In genomic region chr3:24670871-24671270, GRCh38 we compare ENCODE assay signal across 36 cellular contexts.
"Had no signal": no experiment of that assay in that cellular context is flagged by ENCODE, and none has a peak within 500 bp of the region (broad histone marks: within the 10 kb centered on the region; RNA-seq: fewer than 3 reads in every experiment).

No MANE protein-coding gene starts in this region.

- FAIRE-seq: colon had no signal

- H3K36me3 ChIP-seq: adrenal gland, esophagus muscularis mucosa, gastrocnemius medialis, heart left ventricle had no signal

- H3K27ac ChIP-seq: adrenal gland, body of pancreas, esophagus muscularis mucosa, foreskin keratinocyte, gastrocnemius medialis, heart left ventricle had no signal

- H3K36me3 Mint-ChIP-seq: activated CD4-positive, alpha-beta memory T cell treated with anti-CD3 and anti-CD28 coated beads for 36 hours; activated CD8-positive, alpha-beta memory T cell treated with anti-CD3 and anti-CD28 coated beads, Interleukin-2, amount 10 ng/mL, durations not matched to agents 7 days and 5 days; activated naive CD4-positive, alpha-beta T cell treated with anti-CD3 and anti-CD28 coated beads, Interleukin-2, amount 50 U/mL, for 24 hours; activated naive CD8-positive, alpha-beta T cell treated with anti-CD3 and anti-CD28 coated beads for 36 hours had no signal

- H3K27me3 ChIP-seq: body of pancreas, esophagus muscularis mucosa, foreskin keratinocyte, gastrocnemius medialis, heart left ventricle had no signal

- H3K9me3 ChIP-seq: adrenal gland, esophagus muscularis mucosa, gastrocnemius medialis, heart left ventricle had no signal

- H3K4me3 ChIP-seq: adrenal gland, body of pancreas, esophagus muscularis mucosa, gastrocnemius medialis, heart left ventricle had no signal

- H3K27ac Mint-ChIP-seq: activated CD4-positive, alpha-beta memory T cell treated with anti-CD3 and anti-CD28 coated beads for 36 hours; activated CD4-positive, alpha-beta T cell treated with anti-CD3 and anti-CD28 coated beads for 36 hours; activated CD4-positive, alpha-beta T cell treated with anti-CD3 and anti-CD28 coated beads, Interleukin-2, amount 10 ng/mL, durations not matched to agents 24 days and 14 days; activated CD8-positive, alpha-beta memory T cell treated with anti-CD3 and anti-CD28 coated beads, Interleukin-2, amount 10 ng/mL, durations not matched to agents 7 days and 5 days; activated CD8-positive, alpha-beta T cell treated with anti-CD3 and anti-CD28 coated beads, Interleukin-2, amount 10 ng/mL, durations not matched to agents 7 days and 5 days; activated naive CD4-positive, alpha-beta T cell treated with anti-CD3 and anti-CD28 coated beads for 36 hours; activated naive CD4-positive, alpha-beta T cell treated with anti-CD3 and anti-CD28 coated beads, Interleukin-2, amount 50 U/mL, for 24 hours; activated naive CD8-positive, alpha-beta T cell treated with anti-CD3 and anti-CD28 coated beads for 36 hours; activated naive CD8-positive, alpha-beta T cell treated with anti-CD3 and anti-CD28 coated beads, Interleukin-2, amount 50 U/mL, for 24 hours; activated T-helper 1 cell treated with anti-CD3 and anti-CD28 coated beads, Interleukin-12 subunit alpha, Interleukin-12 subunit beta, Interleukin-2, Interleukin-4 antibody, amounts not matched to agents 30 ng/mL and 10 ng/mL and 1 ng/mL, durations not matched to agents 14 hours and 24 hours and 36 hours; activated T-helper 2 cell treated with anti-CD3 and anti-CD28 coated beads, Interferon-gamma antibody, Interleukin-2, Interleukin-4, amounts not matched to agents 10 μg/mL and 5 μg/mL and 100 μg/mL, durations not matched to agents 14 hours and 24 hours and 36 hours; effector memory CD8-positive, alpha-beta T cell; T-helper 17 cell; T-helper 2 cell treated with Interferon-gamma antibody and Interleukin-4, amounts not matched to agents 5 μg/mL and 100 μg/mL, for 36 hours had no signal

- H3K27me3 Mint-ChIP-seq: activated CD4-positive, alpha-beta memory T cell treated with anti-CD3 and anti-CD28 coated beads for 36 hours; effector memory CD8-positive, alpha-beta T cell; T-helper 17 cell had no signal

- H3K4me1 Mint-ChIP-seq: activated CD4-positive, alpha-beta T cell treated with anti-CD3 and anti-CD28 coated beads for 36 hours; activated CD4-positive, alpha-beta T cell treated with anti-CD3 and anti-CD28 coated beads, Interleukin-2, amount 10 ng/mL, durations not matched to agents 24 days and 14 days; activated CD8-positive, alpha-beta memory T cell treated with anti-CD3 and anti-CD28 coated beads, Interleukin-2, amount 10 ng/mL, durations not matched to agents 7 days and 5 days; activated naive CD4-positive, alpha-beta T cell treated with anti-CD3 and anti-CD28 coated beads, Interleukin-2, amount 50 U/mL, for 24 hours; activated naive CD8-positive, alpha-beta T cell treated with anti-CD3 and anti-CD28 coated beads for 36 hours; activated naive CD8-positive, alpha-beta T cell treated with anti-CD3 and anti-CD28 coated beads, Interleukin-2, amount 50 U/mL, for 24 hours; T-helper 17 cell had no signal

- H3K9me3 Mint-ChIP-seq: activated CD4-positive, alpha-beta memory T cell treated with anti-CD3 and anti-CD28 coated beads for 36 hours; activated CD4-positive, alpha-beta T cell treated with anti-CD3 and anti-CD28 coated beads, Interleukin-2, amount 10 ng/mL, durations not matched to agents 24 days and 14 days; activated naive CD4-positive, alpha-beta T cell treated with anti-CD3 and anti-CD28 coated beads for 36 hours; activated naive CD4-positive, alpha-beta T cell treated with anti-CD3 and anti-CD28 coated beads, Interleukin-2, amount 50 U/mL, for 24 hours; activated naive CD8-positive, alpha-beta T cell treated with anti-CD3 and anti-CD28 coated beads for 36 hours; activated naive CD8-positive, alpha-beta T cell treated with anti-CD3 and anti-CD28 coated beads, Interleukin-2, amount 50 U/mL, for 24 hours; activated T-helper 1 cell treated with anti-CD3 and anti-CD28 coated beads, Interleukin-12 subunit alpha, Interleukin-12 subunit beta, Interleukin-2, Interleukin-4 antibody, amounts not matched to agents 30 ng/mL and 10 ng/mL and 1 ng/mL, durations not matched to agents 14 hours and 24 hours and 36 hours; activated T-helper 2 cell treated with anti-CD3 and anti-CD28 coated beads, Interferon-gamma antibody, Interleukin-2, Interleukin-4, amounts not matched to agents 10 μg/mL and 5 μg/mL and 100 μg/mL, durations not matched to agents 14 hours and 24 hours and 36 hours; T-helper 2 cell treated with Interferon-gamma antibody and Interleukin-4, amounts not matched to agents 5 μg/mL and 100 μg/mL, for 36 hours had no signal

- DNase-seq: activated CD4-positive, alpha-beta memory T cell treated with anti-CD3 and anti-CD28 coated beads for 36 hours; activated CD4-positive, alpha-beta T cell treated with anti-CD3 and anti-CD28 coated beads for 36 hours; activated CD4-positive, alpha-beta T cell treated with anti-CD3 and anti-CD28 coated beads, Interleukin-2, amount 10 ng/mL, durations not matched to agents 24 days and 14 days; activated CD4-positive, CD25-positive, alpha-beta regulatory T cell; activated CD4-positive, CD25-positive, alpha-beta regulatory T cell treated with anti-CD3 and anti-CD28 coated beads, Interleukin-2, amount 50 U/mL, for 72 hours; activated CD8-positive, alpha-beta memory T cell treated with anti-CD3 and anti-CD28 coated beads, Interleukin-2, amount 10 ng/mL, durations not matched to agents 7 days and 5 days; activated CD8-positive, alpha-beta memory T cell treated with anti-CD3 and anti-CD28 coated beads, Interleukin-2, amount 50 U/mL, for 4 hours; activated CD8-positive, alpha-beta T cell treated with anti-CD3 and anti-CD28 coated beads, Interleukin-2, amount 10 ng/mL, durations not matched to agents 7 days and 5 days; activated effector memory CD4-positive, alpha-beta T cell treated with anti-CD3 and anti-CD28 coated beads, Interleukin-2, amount 50 U/mL, for 16 hours; activated naive CD4-positive, alpha-beta T cell treated with anti-CD3 and anti-CD28 coated beads for 36 hours; activated naive CD8-positive, alpha-beta T cell treated with anti-CD3 and anti-CD28 coated beads for 36 hours; activated naive CD8-positive, alpha-beta T cell treated with anti-CD3 and anti-CD28 coated beads, Interleukin-2, amount 50 U/mL, for 24 hours; activated T-cell treated with anti-CD3 and anti-CD28 coated beads, Interleukin-2, amount 50 U/mL, for 1 hour; activated T-cell treated with anti-CD3 and anti-CD28 coated beads, Interleukin-2, amount 50 U/mL, for 48 hours; adrenal gland; amygdala; aorta; body of pancreas; caudate nucleus; cortex of kidney; dermis blood vessel endothelial cell; effector CD4-positive, alpha-beta T cell; effector memory CD8-positive, alpha-beta T cell; erythroblast; foreskin keratinocyte; gastrocnemius medialis; glutamatergic neuron; heart left ventricle; T-helper 17 cell; T1000 had no signal

- ATAC-seq: activated CD4-positive, alpha-beta T cell treated with anti-CD3 and anti-CD28 coated beads for 36 hours; activated CD8-positive, alpha-beta memory T cell treated with anti-CD3 and anti-CD28 coated beads, Interleukin-2, amount 10 ng/mL, durations not matched to agents 7 days and 5 days; activated CD8-positive, alpha-beta T cell treated with anti-CD3 and anti-CD28 coated beads, Interleukin-2, amount 10 ng/mL, durations not matched to agents 7 days and 5 days; activated naive CD8-positive, alpha-beta T cell treated with anti-CD3 and anti-CD28 coated beads, Interleukin-2, amount 50 U/mL, for 24 hours; body of pancreas; effector memory CD8-positive, alpha-beta T cell; foreskin keratinocyte; gastrocnemius medialis; heart left ventricle; T-helper 17 cell had no signal

- H3K4me3 Mint-ChIP-seq: activated CD4-positive, alpha-beta memory T cell treated with anti-CD3 and anti-CD28 coated beads for 36 hours; activated CD4-positive, alpha-beta T cell treated with anti-CD3 and anti-CD28 coated beads for 36 hours; activated CD4-positive, alpha-beta T cell treated with anti-CD3 and anti-CD28 coated beads, Interleukin-2, amount 10 ng/mL, durations not matched to agents 24 days and 14 days; activated CD8-positive, alpha-beta memory T cell treated with anti-CD3 and anti-CD28 coated beads, Interleukin-2, amount 10 ng/mL, durations not matched to agents 7 days and 5 days; activated CD8-positive, alpha-beta T cell treated with anti-CD3 and anti-CD28 coated beads, Interleukin-2, amount 10 ng/mL, durations not matched to agents 7 days and 5 days; activated naive CD4-positive, alpha-beta T cell treated with anti-CD3 and anti-CD28 coated beads for 36 hours; activated naive CD4-positive, alpha-beta T cell treated with anti-CD3 and anti-CD28 coated beads, Interleukin-2, amount 50 U/mL, for 24 hours; activated naive CD8-positive, alpha-beta T cell treated with anti-CD3 and anti-CD28 coated beads for 36 hours; activated naive CD8-positive, alpha-beta T cell treated with anti-CD3 and anti-CD28 coated beads, Interleukin-2, amount 50 U/mL, for 24 hours; activated T-helper 1 cell treated with anti-CD3 and anti-CD28 coated beads, Interleukin-12 subunit alpha, Interleukin-12 subunit beta, Interleukin-2, Interleukin-4 antibody, amounts not matched to agents 30 ng/mL and 10 ng/mL and 1 ng/mL, durations not matched to agents 14 hours and 24 hours and 36 hours; effector memory CD8-positive, alpha-beta T cell; T-helper 17 cell; T-helper 2 cell treated with Interferon-gamma antibody and Interleukin-4, amounts not matched to agents 5 μg/mL and 100 μg/mL, for 36 hours had no signal

- H3K4me1 ChIP-seq: adrenal gland, body of pancreas, esophagus muscularis mucosa, foreskin keratinocyte, gastrocnemius medialis, heart left ventricle had no signal
